18 cellular contexts compared by ENCODE assay signal in the genomic region with DNA sequence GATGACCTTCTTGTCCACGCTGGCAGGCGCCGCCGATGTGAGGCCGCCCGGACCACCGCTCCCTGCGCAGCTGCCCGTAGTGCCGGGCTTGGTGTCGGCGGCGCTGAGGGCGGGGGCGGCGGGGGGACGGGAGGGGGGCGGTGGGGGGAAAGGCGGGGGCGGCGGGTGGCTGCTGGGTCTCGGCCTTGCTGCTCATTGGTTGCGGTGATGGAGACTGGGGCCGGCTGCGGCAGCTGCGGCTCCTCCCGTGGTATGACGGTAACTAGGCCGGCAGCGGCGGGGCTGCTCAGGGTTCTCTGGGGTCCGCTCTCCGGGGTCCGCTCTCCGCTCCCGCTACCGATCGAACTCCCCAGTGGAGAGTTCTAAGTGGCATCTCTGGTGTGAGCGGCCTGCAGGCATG. TPM values are rescaled to one million over a fixed set of nuclear protein-coding genes. Genes with fewer than 3 reads are reported as not detected.
A peak's percentile ranks its signal among the peaks of the same experiment; 100 is the strongest.
DNase-seq lines count a peak whose midpoint lies in the region; ATAC-seq and TF ChIP-seq lines count a peak whose summit lies in the region.
"Had no signal": no experiment of that assay in that cellular context is flagged by ENCODE, and none has a peak within 500 bp of the region (broad histone marks: within the 10 kb centered on the region; RNA-seq: fewer than 3 reads in every experiment).

No MANE protein-coding gene starts in this region.

- POLR2A ChIA-PET in HEK293T (lab: Yijun Ruan, JAX), result no interaction called here

- CTCF ChIA-PET in HEK293T (lab: Yijun Ruan, JAX), result no interaction called here

- H3K27me3 Mint-ChIP-seq in T-helper 17 cell, result peaks cover 17% of the 10 kb centered on the region

- H3K27ac Mint-ChIP-seq in T-helper 17 cell, result no peak overlapping the region
- H3K27ac Mint-ChIP-seq: CD14-positive monocyte; CD4-positive, alpha-beta memory T cell; CD8-positive, alpha-beta memory T cell had no signal

- no peak for DNase-seq in T-helper 17 cell
- DNase-seq in retina, result peak; percentile 22
- DNase-seq in HEK293T (ENCODE audit: extremely low spot score), result no peak
- DNase-seq in OCI-M1 (lab: John Stamatoyannopoulos, UW), result no peak
- DNase-seq in activated CD4-positive, alpha-beta T cell treated with anti-CD3 and anti-CD28 coated beads, Interleukin-2, amount 50 U/mL, for 4 hours, result no peak
- DNase-seq: 8988T; ACHN; BE2C; C1 segment of cervical spinal cord; Calu3; CD4-positive, alpha-beta memory T cell; CD4-positive, CD25-positive, alpha-beta regulatory T cell; CD8-positive, alpha-beta memory T cell; COR-L47; DMS79 treated with DMSO at 0.1 percent for 48 hours; GF-D8 had no signal

- peaks cover 9% of the 10 kb centered on the region for H3K4me1 Mint-ChIP-seq in T-helper 17 cell

- peak overlapping the region; percentile 63 for H3K4me3 Mint-ChIP-seq in T-helper 17 cell
- H3K4me3 Mint-ChIP-seq: CD14-positive monocyte; CD4-positive, CD25-positive, alpha-beta regulatory T cell had no signal

- H3K36me3 Mint-ChIP-seq in T-helper 17 cell (ENCODE audit: low read depth), result no peaks in the 10 kb centered on the region
- H3K36me3 Mint-ChIP-seq: CD4-positive, CD25-positive, alpha-beta regulatory T cell had no signal

- H3K9me3 ChIP-seq in T-helper 17 cell (ENCODE audit: control insufficient read depth, low read length, poor library complexity, severe bottlenecking), result no peaks in the 10 kb centered on the region
- H3K9me3 ChIP-seq: BE2C had no signal

- no peak for ATAC-seq in T-helper 17 cell

TF ChIP-seq in HEK293T, 16 proteins besides CTCF, POLR2A, EP300 and RAD21:
- TF ChIP-seq LEF1 (IDR thresholded peaks at IDR 0.05; ENCODE audit: borderline replicate concordance) (no peak), ARNT (IDR thresholded peaks at IDR 0.05) (no peak), BHLHE40 (IDR thresholded peaks at IDR 0.05; ENCODE audit: borderline replicate concordance) (no peak), FOXK2 (IDR thresholded peaks at IDR 0.05) (no peak), PKNOX1 (IDR thresholded peaks at IDR 0.05) (no peak), FOXM1 (IDR thresholded peaks at IDR 0.05; ENCODE audit: borderline replicate concordance) (no peak), HDGF (IDR thresholded peaks at IDR 0.05; ENCODE audit: borderline replicate concordance) (no peak), ZNF384 (IDR thresholded peaks at IDR 0.05) (no peak), FOXA1 (IDR thresholded peaks at IDR 0.05) (no peak)

RNA-seq across cellular contexts. Expression of gene EFCAB10, which starts 1.8 kb away (rescaled TPM):
- total RNA-seq in T-helper 17 cell, result 1 to 10 TPM; 1.0 to 1.5 TPM
- total RNA-seq: A673; Calu3; CD8-positive, alpha-beta memory T cell had no signal

RNA-seq across cellular contexts. Expression of gene RINT1, which starts 51.1 kb away (rescaled TPM):
- total RNA-seq in T-helper 17 cell, result 10 to 100 TPM; 29.2 to 37.1 TPM
